In genomic region chr14:76268013-76268376, GRCh38 we compare ENCODE assay signal across 10 cellular contexts.
DNase-seq lines count a peak whose midpoint lies in the region; ATAC-seq and TF ChIP-seq lines count a peak whose summit lies in the region.
"Had no signal": no experiment of that assay in that cellular context is flagged by ENCODE, and none has a peak within 500 bp of the region (broad histone marks: within the 10 kb centered on the region; RNA-seq: fewer than 3 reads in every experiment).

No MANE protein-coding gene starts in this region.

- TF ChIP-seq CTCF in natural killer cell (IDR thresholded peaks at IDR 0.05) (no peak), OCI-LY7 (conservative IDR thresholded peaks at IDR 0.05; ENCODE audit: low read length) (no peak)

- H3K4ac ChIP-seq in neuronal stem cell (ENCODE audit: low read length) = no peak overlapping the region

- H4K20me1 ChIP-seq in OCI-LY7 (ENCODE audit: insufficient read depth, low read length) = no peaks in the 10 kb centered on the region

- H3K9ac ChIP-seq in neuronal stem cell (ENCODE audit: low read depth, low read length, poor library complexity) = no peak overlapping the region

- CTCF ChIA-PET in OCI-LY7 (lab: Charles Lee; ENCODE audit: unreplicated experiment) = no interaction called here

- no peaks in the 10 kb centered on the region for H3K79me1 ChIP-seq in neuronal stem cell (ENCODE audit: low read depth, low read length)

- H4K91ac ChIP-seq in neuronal stem cell (ENCODE audit: low read depth, low read length, poor library complexity) = no peak overlapping the region

- ATAC-seq in natural killer cell (no peak), GM18870 (IDR thresholded peaks at IDR 0.05; ENCODE audit: unreplicated experiment) (no peak)
- ATAC-seq in natural killer cell treated with Interleukin-12 subunit alpha and Interleukin-12 subunit beta and Interleukin-15 and Interleukin-18, amount 100 ng/mL, for 72 hours = no peak

- H3K27me3 ChIP-seq in neuronal stem cell (ENCODE audit: control insufficient read depth in 3 of 3, insufficient read depth in 3 of 3, low read depth in 1 of 3, low read length in 3 of 3) = no peaks in the 10 kb centered on the region
- H3K27me3 ChIP-seq: SJSA1 had no signal

- no peak overlapping the region for H2BK120ac ChIP-seq in neuronal stem cell (ENCODE audit: low read depth, low read length)

- peak overlapping the region; percentile 38 for H3K4me3 Mint-ChIP-seq in natural killer cell
- H3K4me3 Mint-ChIP-seq in natural killer cell treated with Interleukin-12 subunit alpha and Interleukin-12 subunit beta and Interleukin-15 and Interleukin-18, amount 100 ng/mL, for 72 hours = no peak overlapping the region

- H3K4me1 Mint-ChIP-seq in natural killer cell = no peaks in the 10 kb centered on the region
- no peaks in the 10 kb centered on the region for H3K4me1 Mint-ChIP-seq in natural killer cell treated with Interleukin-12 subunit alpha and Interleukin-12 subunit beta and Interleukin-15 and Interleukin-18, amount 100 ng/mL, for 72 hours (ENCODE audit: low read depth in 2 of 2)

- H3K14ac ChIP-seq in neuronal stem cell (ENCODE audit: low read length) = no peak overlapping the region

- H3K9me3 ChIP-seq in neuronal stem cell (replicated peaks in 1 of 2; ENCODE audit: control insufficient read depth in 2 of 2, insufficient read depth in 1 of 2, low read depth in 1 of 2, low read length in 2 of 2) (no peaks in the 10 kb centered on the region), OCI-LY7 (ENCODE audit: low read length) (no peaks in the 10 kb centered on the region)
- H3K9me3 ChIP-seq: SJSA1 had no signal

- peaks cover 0 to 7% of the 10 kb centered on the region in 2 donors for H3K4me1 ChIP-seq in neuronal stem cell (ENCODE audit: control insufficient read depth in 2 of 2, insufficient read depth in 1 of 2, low read depth in 1 of 2, low read length in 2 of 2)
- H3K4me1 ChIP-seq in OCI-LY7 (ENCODE audit: insufficient read depth, low read length, poor library complexity, severe bottlenecking) = no peaks in the 10 kb centered on the region
- H3K4me1 ChIP-seq: SJSA1 had no signal

- peak overlapping the region; percentile 35 for H3K18ac ChIP-seq in neuronal stem cell (ENCODE audit: low read length)

- H3K4me2 ChIP-seq in neuronal stem cell (ENCODE audit: insufficient read depth, low read length, poor library complexity, severe bottlenecking) = no peak overlapping the region
- H3K4me2 ChIP-seq in OCI-LY7 (ENCODE audit: low read length) = no peak overlapping the region

- no peak overlapping the region for H3K23ac ChIP-seq in neuronal stem cell (ENCODE audit: low read depth, low read length, poor library complexity)

- H2BK5ac ChIP-seq in neuronal stem cell (ENCODE audit: low read length) = no peak overlapping the region

- H3K79me2 ChIP-seq in OCI-LY7 (ENCODE audit: insufficient read depth, low read depth, low read length) = no peaks in the 10 kb centered on the region

- H3K36me3 ChIP-seq in neuronal stem cell (replicated peaks in 1 of 2; ENCODE audit: control insufficient read depth in 2 of 2, insufficient read depth in 2 of 2, low read length in 2 of 2) (no peaks in the 10 kb centered on the region), OCI-LY7 (ENCODE audit: insufficient read depth, low read length) (no peaks in the 10 kb centered on the region)
- H3K36me3 ChIP-seq: SJSA1 had no signal

- no peak overlapping the region for H4K8ac ChIP-seq in neuronal stem cell (ENCODE audit: low read depth, low read length)

- H3K4me3 ChIP-seq in neuronal stem cell (ENCODE audit: low read length in 2 of 2) (no peak overlapping the region), OCI-LY7 (ENCODE audit: low read depth, low read length, poor library complexity, severe bottlenecking) (no peak overlapping the region)
- H3K4me3 ChIP-seq: SJSA1 had no signal

- no CpG with 5 or more reads among the region's 11 CpGs for WGBS in neuronal stem cell (ENCODE audit: extremely low coverage in 2 of 2, insufficient read length in 2 of 2, insufficient replicate concordance in 1 of 2), 2 donors

- intact Hi-C loops in natural killer cell (cut with micrococcal nuclease) = no loop called here
- intact Hi-C loops in OCI-LY7 (cut with micrococcal nuclease; ENCODE audit: unreplicated experiment) = no loop called here

- H2AK5ac ChIP-seq in neuronal stem cell (ENCODE audit: low read depth, low read length) = no peak overlapping the region

- no peaks in the 10 kb centered on the region for H3K9me2 ChIP-seq in OCI-LY7 (ENCODE audit: insufficient read depth, low read length)

- H3K27me3 Mint-ChIP-seq in natural killer cell (ENCODE audit: low read depth in 2 of 2) = peaks cover 11 to 14% of the 10 kb centered on the region in 2 donors
- H3K27me3 Mint-ChIP-seq in natural killer cell treated with Interleukin-12 subunit alpha and Interleukin-12 subunit beta and Interleukin-15 and Interleukin-18, amount 100 ng/mL, for 72 hours = peaks cover 27 to 42% of the 10 kb centered on the region in 2 donors

- BruUV-seq in OCI-LY7 (replicated peaks; lab: Mats Ljungman, UMichigan) = no TSS peak

- H3K9me3 Mint-ChIP-seq in natural killer cell = no peaks in the 10 kb centered on the region
- no peaks in the 10 kb centered on the region for H3K9me3 Mint-ChIP-seq in natural killer cell treated with Interleukin-12 subunit alpha and Interleukin-12 subunit beta and Interleukin-15 and Interleukin-18, amount 100 ng/mL, for 72 hours

- H2BK12ac ChIP-seq in neuronal stem cell (ENCODE audit: low read length) = no peak overlapping the region

- H2AFZ ChIP-seq in neuronal stem cell (ENCODE audit: low read length) (peak overlapping the region; percentile 72), OCI-LY7 (ENCODE audit: low read length) (no peak overlapping the region)

- H3K27ac Mint-ChIP-seq in natural killer cell = no peak overlapping the region
- no peak overlapping the region for H3K27ac Mint-ChIP-seq in natural killer cell treated with Interleukin-12 subunit alpha and Interleukin-12 subunit beta and Interleukin-15 and Interleukin-18, amount 100 ng/mL, for 72 hours

- no peaks in the 10 kb centered on the region for H3K36me3 Mint-ChIP-seq in natural killer cell
- H3K36me3 Mint-ChIP-seq in natural killer cell treated with Interleukin-12 subunit alpha and Interleukin-12 subunit beta and Interleukin-15 and Interleukin-18, amount 100 ng/mL, for 72 hours = no peaks in the 10 kb centered on the region

- H3K27ac ChIP-seq in neuronal stem cell (replicated peaks; ENCODE audit: low read length) (no peak overlapping the region), OCI-LY7 (ENCODE audit: low read depth, low read length, poor library complexity, severe bottlenecking) (no peak overlapping the region)
- H3K27ac ChIP-seq: SJSA1 had no signal

- POLR2A ChIA-PET in OCI-LY7 (lab: Charles Lee) = no interaction called here

- DNase-seq in natural killer cell = no peak
- DNase-seq in natural killer cell treated with Interleukin-12 subunit alpha and Interleukin-12 subunit beta and Interleukin-15 and Interleukin-18, amount 100 ng/mL, for 72 hours (ENCODE audit: low spot score) = no peak
- peak; percentile 19 for DNase-seq in fibroblast of peridontal ligament (ENCODE audit: extremely low read depth)
- no peak for DNase-seq in neuronal stem cell (ENCODE audit: low spot score)
- DNase-seq in SKM-1 (lab: John Stamatoyannopoulos, UW; ENCODE audit: unreplicated experiment) = no peak
- DNase-seq in cerebellum (ENCODE audit: low spot score) = no peak
- no peak for DNase-seq in OCI-LY7 (ENCODE audit: low spot score)
- DNase-seq: islet precursor cell had no signal

- no peak overlapping the region for H2BK15ac ChIP-seq in neuronal stem cell (ENCODE audit: low read length)
